Comparison of ENCODE assay signal across 8 cellular contexts in genomic region chr7:76314042-76314721, GRCh38. TPM values are rescaled to one million over a fixed set of nuclear protein-coding genes. Genes with fewer than 3 reads are reported as not detected.
DNase-seq lines count a peak whose midpoint lies in the region; ATAC-seq and TF ChIP-seq lines count a peak whose summit lies in the region.

No MANE protein-coding gene starts in this region.

- no peaks in the 10 kb centered on the region for H3K9me3 Mint-ChIP-seq in CD8-positive, alpha-beta memory T cell
- no peaks in the 10 kb centered on the region for H3K9me3 Mint-ChIP-seq in endothelial cell (ENCODE audit: unreplicated experiment)

- H2BK5ac ChIP-seq in IMR-90 (ENCODE audit: low read depth, low read length, poor library complexity, severe bottlenecking) = no peak overlapping the region

- peaks cover 0 to 7% (median 0%) of the 10 kb centered on the region in 3 donors for H3K36me3 Mint-ChIP-seq in CD8-positive, alpha-beta memory T cell
- peaks cover 3% of the 10 kb centered on the region for H3K36me3 Mint-ChIP-seq in endothelial cell (ENCODE audit: low read depth, unreplicated experiment)

- TF ChIP-seq RAD21 in IMR-90 (IDR thresholded peaks at IDR 0.05; ENCODE audit: low read length) = peak; percentile 100

- H3K14ac ChIP-seq in IMR-90 (replicated peaks; ENCODE audit: low read depth, low read length) = no peak overlapping the region

- H3K79me1 ChIP-seq in IMR-90 (ENCODE audit: low read depth in 1 of 2, low read length in 2 of 2) = peaks cover 0 to 11% of the 10 kb centered on the region in 2 experiments; a peak in 2 of 4 replicates

- POLR2A ChIA-PET in CD8-positive, alpha-beta memory T cell (lab: Charles Lee) = interaction anchor here (0.6 kb wide), 1 partner anchor 357 kb away, joined by 4 read pairs; no protein-coding TSS in a partner anchor
- POLR2A ChIA-PET in IMR-90 (lab: Charles Lee; ENCODE audit: unreplicated experiment) = no interaction called here

- peaks cover 22% of the 10 kb centered on the region for H3K4me1 ChIP-seq in CD8-positive, alpha-beta memory T cell (ENCODE audit: insufficient read depth, low read length)
- H3K4me1 ChIP-seq in IMR-90 (ENCODE audit: control insufficient read depth, insufficient read depth, low read length) (peaks cover 6% of the 10 kb centered on the region), NT2/D1 (ENCODE audit: insufficient read depth, insufficient read length) (peaks cover 4% of the 10 kb centered on the region)

- no peak overlapping the region for H3K4me2 ChIP-seq in IMR-90 (ENCODE audit: low read depth, low read length)

- no peaks in the 10 kb centered on the region for H3K27me3 Mint-ChIP-seq in CD8-positive, alpha-beta memory T cell
- peaks cover 3% of the 10 kb centered on the region for H3K27me3 Mint-ChIP-seq in endothelial cell (ENCODE audit: unreplicated experiment)

- in situ Hi-C loops in IMR-90 (cut with MboI; ENCODE audit: low sequenced_read_pairs) = loop anchor here (5.0 kb wide), 1 partner anchor 132 kb away; no protein-coding TSS in a partner anchor

- peak; percentile 76 for TF ChIP-seq POLR2A in IMR-90 (IDR thresholded peaks at IDR 0.05; ENCODE audit: low read depth, low read length)

- no peak overlapping the region for H3K23ac ChIP-seq in IMR-90 (ENCODE audit: low read depth, low read length)

- peak overlapping the region in 4 of 8 donors; percentile 10 to 68 (median 64) for H3K27ac Mint-ChIP-seq in CD8-positive, alpha-beta memory T cell
- H3K27ac Mint-ChIP-seq in endothelial cell (ENCODE audit: unreplicated experiment) = peak overlapping the region; percentile 24

- H3K9ac ChIP-seq in IMR-90 (ENCODE audit: low read depth, low read length) = no peak overlapping the region
- no peak overlapping the region for H3K9ac ChIP-seq in NT2/D1 (ENCODE audit: insufficient read length, low read depth)

- H2BK120ac ChIP-seq in IMR-90 (ENCODE audit: low read depth, low read length) = peak overlapping the region; percentile 79

- peak overlapping the region; percentile 50 for H3K4ac ChIP-seq in IMR-90 (ENCODE audit: low read depth, low read length)

- 0% methylated on average over 5 of the region's 15 CpGs; no CpG with 5 or more reads in 1 of the 2 experiments for WGBS in IMR-90 (ENCODE audit: extremely low coverage in 2 of 2, insufficient read length in 1 of 2), 2 experiments

- H3K4me1 Mint-ChIP-seq in CD8-positive, alpha-beta memory T cell = peaks cover 18 to 23% (median 22%) of the 10 kb centered on the region in 3 donors
- H3K4me1 Mint-ChIP-seq in endothelial cell (ENCODE audit: unreplicated experiment) = peaks cover 24% of the 10 kb centered on the region

- H2BK15ac ChIP-seq in IMR-90 (ENCODE audit: low read depth, low read length) = peak overlapping the region; percentile 73; the same call in 1 of the 3 replicates

- H4K8ac ChIP-seq in IMR-90 (ENCODE audit: low read depth in 2 of 2, low read length in 2 of 2) = peak overlapping the region in 1 of 2 experiments; percentile 82; a peak in 1 of 4 replicates

- ATAC-seq in GM21423 (IDR thresholded peaks at IDR 0.05; ENCODE audit: unreplicated experiment) = peak; percentile 28
- ATAC-seq in IMR-90 (ENCODE audit: low read depth) = peak; percentile 65

- DNase-seq in CD8-positive, alpha-beta memory T cell = peak; percentile 90 to 96 (median 94)
- peak; percentile 89 for DNase-seq in IMR-90
- DNase-seq in NT2/D1 (ENCODE audit: low read depth, low spot score) = peak; percentile 93
- DNase-seq in activated CD8-positive, alpha-beta memory T cell treated with anti-CD3 and anti-CD28 coated beads, Interleukin-2, amount 50 U/mL, for 1 hour (ENCODE audit: extremely low read depth) = peak; percentile 80
- peak; percentile 100 for DNase-seq in endothelial cell (ENCODE audit: low spot score)
- peak; percentile 92 for DNase-seq in middle frontal gyrus (ENCODE audit: extremely low spot score, low spot score)
- DNase-seq in stimulated activated CD8-positive, alpha-beta memory T cell treated with anti-CD3 and anti-CD28 coated beads, Interleukin-4, amount 100 ng/mL, for 4 hours (ENCODE audit: low read depth in 2 of 2, low spot score in 1 of 2) = peak; percentile 88 to 92

- H4K5ac ChIP-seq in IMR-90 (ENCODE audit: low read depth, low read length) = no peak overlapping the region

- H3K4me3 Mint-ChIP-seq in CD8-positive, alpha-beta memory T cell = peak overlapping the region in 3 of 7 donors; percentile 37 to 64 (median 59)
- H3K4me3 Mint-ChIP-seq in endothelial cell (ENCODE audit: unreplicated experiment) = no peak overlapping the region

- CTCF ChIA-PET in CD8-positive, alpha-beta memory T cell (lab: Charles Lee) = interaction anchor here (0.6 to 6.7 kb wide), 28 partner anchors 8 to 1018 kb away, joined by 3 to 70 read pairs (median 3); partner anchors contain the start of genes HSPB1 and YWHAG
- CTCF ChIA-PET in IMR-90 (lab: Yijun Ruan, JAX) = interaction anchor here (0.5 to 2.3 kb wide), 12 partner anchors 9 to 138 kb away, joined by 3 to 11 read pairs (median 4); no protein-coding TSS in a partner anchor

- dilution Hi-C loops in IMR-90 (cut with HindIII; ENCODE audit: low sequenced_read_pairs, unreplicated experiment) = no loop called here

- H3K18ac ChIP-seq in IMR-90 (ENCODE audit: low read depth, low read length) = no peak overlapping the region

- intact Hi-C loops in IMR-90 (cut with micrococcal nuclease) = loop anchor here (1.0 to 2.0 kb wide), 3 partner anchors 23 to 136 kb away; no protein-coding TSS in a partner anchor

- BruUV-seq in IMR-90 (replicated peaks; lab: Mats Ljungman, UMichigan) = no TSS peak

- H2AFZ ChIP-seq in IMR-90 (replicated peaks; ENCODE audit: low read length, poor library complexity) = peak overlapping the region; percentile 87

- peaks cover 5% of the 10 kb centered on the region; the same call in 1 of the 2 replicates for H4K20me1 ChIP-seq in IMR-90 (ENCODE audit: insufficient read depth, low read length)

- peak overlapping the region; percentile 40; the same call in 1 of the 2 replicates for H3K56ac ChIP-seq in IMR-90 (ENCODE audit: extremely low read depth, insufficient read depth, low read length)

- H2BK20ac ChIP-seq in IMR-90 (ENCODE audit: low read depth, low read length) = peak overlapping the region; percentile 28

- no peak overlapping the region for H3K4me3 ChIP-seq in CD8-positive, alpha-beta memory T cell (ENCODE audit: low read length)
- H3K4me3 ChIP-seq in IMR-90 (ENCODE audit: insufficient read depth, low read depth, low read length) (no peak overlapping the region), NT2/D1 (ENCODE audit: insufficient read length, low read depth) (no peak overlapping the region)

- peaks cover 5% of the 10 kb centered on the region; the same call in 1 of the 2 replicates for H3K9me1 ChIP-seq in IMR-90 (ENCODE audit: insufficient read depth, low read length)

- TF ChIP-seq CTCF in IMR-90 (conservative IDR thresholded peaks at IDR 0.05; ENCODE audit: low read depth, low read length) (peak; percentile 100), endothelial cell (IDR thresholded peaks at IDR 0.05; ENCODE audit: unreplicated experiment) (peak; percentile 100)

- H2AK9ac ChIP-seq in IMR-90 (replicated peaks; ENCODE audit: low read depth, low read length, poor library complexity) = peak overlapping the region; percentile 12

- no peaks in the 10 kb centered on the region for H3K36me3 ChIP-seq in CD8-positive, alpha-beta memory T cell (ENCODE audit: insufficient read depth, low read length)
- H3K36me3 ChIP-seq in IMR-90 (ENCODE audit: control insufficient read depth, insufficient read depth, low read length) = no peaks in the 10 kb centered on the region
- no peaks in the 10 kb centered on the region for H3K36me3 ChIP-seq in NT2/D1 (ENCODE audit: insufficient read depth, insufficient read length, low read length)

- no peak overlapping the region for H3K27ac ChIP-seq in CD8-positive, alpha-beta memory T cell (ENCODE audit: low read depth, low read length)
- H3K27ac ChIP-seq in IMR-90 (ENCODE audit: insufficient read depth, low read length) = no peak overlapping the region

- no peaks in the 10 kb centered on the region for H3K9me3 ChIP-seq in CD8-positive, alpha-beta memory T cell (ENCODE audit: low read length)
- no peaks in the 10 kb centered on the region for H3K9me3 ChIP-seq in IMR-90 (ENCODE audit: control insufficient read depth, insufficient read depth, low read length)
- peaks cover 5% of the 10 kb centered on the region; the same call in 1 of the 2 replicates for H3K9me3 ChIP-seq in NT2/D1 (ENCODE audit: insufficient read depth, low read length)

- peak overlapping the region; percentile 73 for H4K91ac ChIP-seq in IMR-90 (ENCODE audit: insufficient read depth, low read depth, low read length)

- no peaks in the 10 kb centered on the region for H3K27me3 ChIP-seq in CD8-positive, alpha-beta memory T cell (ENCODE audit: insufficient read depth, low read length, poor library complexity, severe bottlenecking)
- H3K27me3 ChIP-seq in IMR-90 (ENCODE audit: control insufficient read depth, insufficient read depth, low read length) = no peaks in the 10 kb centered on the region
- H3K27me3 ChIP-seq in NT2/D1 (ENCODE audit: insufficient read depth, insufficient read length) = no peaks in the 10 kb centered on the region

- peak overlapping the region; percentile 89 for H2AK5ac ChIP-seq in IMR-90 (ENCODE audit: low read depth, low read length)

TF ChIP-seq in IMR-90, 13 proteins besides CTCF, POLR2A, EP300 and RAD21 (continues in another document):
- TF ChIP-seq BHLHE40 (IDR thresholded peaks at IDR 0.05; ENCODE audit: low read depth, low read length) (peak; percentile 36), RFX5 (IDR thresholded peaks at IDR 0.05; ENCODE audit: low read depth, low read length) (peak; percentile 39; the same call in 1 of the 2 replicates), CHD1 (IDR thresholded peaks at IDR 0.05; ENCODE audit: low read depth, low read length) (peak; percentile 60; the same call in 1 of the 2 replicates), NFE2L2 (IDR thresholded peaks at IDR 0.05; ENCODE audit: low read depth, low read length) (0 out of 2 replicates have a peak, but pooled peaks have one; percentile 3), RCOR1 (IDR thresholded peaks at IDR 0.05; ENCODE audit: insufficient replicate concordance, low read length) (peak; percentile 72), MXI1 (IDR thresholded peaks at IDR 0.05; ENCODE audit: borderline replicate concordance, low read depth, low read length) (peak; percentile 28; the same call in 1 of the 2 replicates)

RNA-seq across cellular contexts. Expression of gene HSPB1, which starts 11.7 kb away (rescaled TPM):
- 10 to 100 TPM; 80.7 to 84.1 TPM for total RNA-seq in CD8-positive, alpha-beta memory T cell
- polyA plus RNA-seq in CD8-positive, alpha-beta memory T cell = 74.7 TPM
- 33.2 and 48.6 TPM in 2 replicates for total RNA-seq in IMR-90 (2012; rRNA removed)
- polyA plus RNA-seq in IMR-90 (2012; rRNA removed) = 1,363 and 1,841 TPM in 2 replicates
- polyA plus RNA-seq in IMR-90 (2012; cell fraction: cytosol; rRNA removed) = 2,238 and 2,632 TPM in 2 replicates
- 412 and 1,178 TPM in 2 replicates for polyA plus RNA-seq in IMR-90 (2012; cell fraction: nucleus; rRNA removed; ENCODE audit: low replicate concordance)
- total RNA-seq in endothelial cell (ENCODE audit: unreplicated experiment) = 581 TPM

RNA-seq across cellular contexts. Expression of gene YWHAG, which starts 44.6 kb away (rescaled TPM):
- 100 to 1,000 TPM; 149 to 151 TPM for total RNA-seq in CD8-positive, alpha-beta memory T cell
- 2.1 TPM for polyA plus RNA-seq in CD8-positive, alpha-beta memory T cell
- total RNA-seq in IMR-90 (2012; rRNA removed) (40.1 and 58.6 TPM in 2 replicates), endothelial cell (ENCODE audit: unreplicated experiment) (136 TPM)
- 56.9 and 64.9 TPM in 2 replicates for polyA plus RNA-seq in IMR-90 (2012; rRNA removed)
- 26.6 and 33.4 TPM in 2 replicates for polyA plus RNA-seq in IMR-90 (2012; cell fraction: cytosol; rRNA removed)
- 15.8 and 33.2 TPM in 2 replicates for polyA plus RNA-seq in IMR-90 (2012; cell fraction: nucleus; rRNA removed; ENCODE audit: low replicate concordance)
